16 cellular contexts compared by ENCODE assay signal in genomic region chr12:27319394-27319793, GRCh38. TPM values are rescaled to one million over a fixed set of nuclear protein-coding genes. Genes with fewer than 3 reads are reported as not detected.
A peak's percentile ranks its signal among the peaks of the same experiment; 100 is the strongest.
DNase-seq lines count a peak whose midpoint lies in the region; ATAC-seq and TF ChIP-seq lines count a peak whose summit lies in the region.
"Had no signal": no experiment of that assay in that cellular context is flagged by ENCODE, and none has a peak within 500 bp of the region (broad histone marks: within the 10 kb centered on the region; RNA-seq: fewer than 3 reads in every experiment).

No MANE protein-coding gene starts in this region.

- 0 out of 2 replicates have a peak, but pooled peaks cover 7% of the 10 kb centered on the region for H3K4me1 ChIP-seq in PC-9 (replicated peaks; ENCODE audit: insufficient read depth)
- H3K4me1 ChIP-seq in mesenchymal stem cell (ENCODE audit: control insufficient read depth, insufficient read depth, low read depth, low read length) = peaks cover 3% of the 10 kb centered on the region
- H3K4me1 ChIP-seq: BLaER1 treated with 17β-estradiol and CSF1 and Interleukin-3, amounts not matched to agents 10 nM and 100 nM had no signal

- no peak overlapping the region for H4K91ac ChIP-seq in mesenchymal stem cell (ENCODE audit: low read length)

- DNase-seq in BJ (ENCODE audit: low read depth) (peak; percentile 41), PC-9 (no peak), dermis blood vessel endothelial cell (peak; percentile 28), mesenchymal stem cell (peak; percentile 78), Right ventricle myocardium inferior (ENCODE audit: missing footprints) (no peak)
- DNase-seq in stimulated activated effector memory CD8-positive, alpha-beta T cell treated with anti-CD3 and anti-CD28 coated beads, Interleukin-12 subunit alpha, Interleukin-12 subunit beta, amount 100 ng/mL, for 72 hours (ENCODE audit: low spot score in 2 of 2) = no peak
- no peak for DNase-seq in naive thymus-derived CD8-positive, alpha-beta T cell
- DNase-seq: activated CD8-positive, alpha-beta memory T cell treated with anti-CD3 and anti-CD28 coated beads, Interleukin-2, amount 50 U/mL, for 4 hours; NCI-H187 treated with DMSO at 0.1 percent for 48 hours; NCI-H774; ovary had no signal

- H3K36me3 ChIP-seq in BJ (ENCODE audit: control insufficient read depth, insufficient read depth, low read length) (no peaks in the 10 kb centered on the region), PC-9 (ENCODE audit: low read depth) (peaks cover 22% of the 10 kb centered on the region), mesenchymal stem cell (ENCODE audit: control insufficient read depth in 1 of 2, insufficient read depth in 2 of 2, low read depth in 1 of 2, low read length in 2 of 2) (peaks cover 5 to 70% of the 10 kb centered on the region in 2 experiments)
- H3K36me3 ChIP-seq: ovary had no signal

- no peaks in the 10 kb centered on the region for H3K9me2 ChIP-seq in PC-9 (ENCODE audit: insufficient read depth)

- POLR2A ChIA-PET in BJ (lab: Charles Lee) = no interaction called here
- POLR2A ChIA-PET in PC-9 (lab: Charles Lee; ENCODE audit: unreplicated experiment) = no interaction called here
- POLR2A ChIA-PET in naive thymus-derived CD8-positive, alpha-beta T cell (lab: Charles Lee) = no interaction called here

- no peak overlapping the region for H3K4me3 Mint-ChIP-seq in stimulated activated effector memory CD8-positive, alpha-beta T cell treated with anti-CD3 and anti-CD28 coated beads, Interleukin-12 subunit alpha, Interleukin-12 subunit beta, amount 100 ng/mL, for 72 hours
- no peak overlapping the region for H3K4me3 Mint-ChIP-seq in naive thymus-derived CD8-positive, alpha-beta T cell
- H3K4me3 Mint-ChIP-seq: memory B cell had no signal

- peak overlapping the region; percentile 27; the same call in 1 of the 2 replicates for H3K27ac ChIP-seq in PC-9
- H3K27ac ChIP-seq in mesenchymal stem cell (ENCODE audit: low read length, poor library complexity, severe bottlenecking) = no peak overlapping the region
- H3K27ac ChIP-seq: BLaER1 treated with 17β-estradiol and CSF1 and Interleukin-3, amounts not matched to agents 10 nM and 100 nM; KMS-11; ovary; VCaP had no signal

- H3K9me3 ChIP-seq in PC-9 (ENCODE audit: insufficient read depth, low read depth) = no peaks in the 10 kb centered on the region
- H3K9me3 ChIP-seq in mesenchymal stem cell (ENCODE audit: control insufficient read depth, low read length) = no peaks in the 10 kb centered on the region
- H3K9me3 ChIP-seq: BLaER1 treated with 17β-estradiol and CSF1 and Interleukin-3, amounts not matched to agents 10 nM and 100 nM; ovary had no signal

- H3K79me2 ChIP-seq in PC-9 (ENCODE audit: low read depth) = no peaks in the 10 kb centered on the region

- no peaks in the 10 kb centered on the region for H3K27me3 ChIP-seq in BJ (ENCODE audit: control insufficient read depth, insufficient read depth, low read length)
- no peaks in the 10 kb centered on the region for H3K27me3 ChIP-seq in PC-9 (ENCODE audit: insufficient read depth, low read depth)
- H3K27me3 ChIP-seq in mesenchymal stem cell (ENCODE audit: control insufficient read depth in 1 of 2, insufficient read depth in 1 of 2, low read length in 2 of 2) = no peaks in the 10 kb centered on the region
- H3K27me3 ChIP-seq: BLaER1 treated with 17β-estradiol and CSF1 and Interleukin-3, amounts not matched to agents 10 nM and 100 nM; ovary had no signal

- no peak for ATAC-seq in stimulated activated effector memory CD8-positive, alpha-beta T cell treated with anti-CD3 and anti-CD28 coated beads, Interleukin-12 subunit alpha, Interleukin-12 subunit beta, amount 100 ng/mL, for 72 hours
- no peak for ATAC-seq in naive thymus-derived CD8-positive, alpha-beta T cell
- ATAC-seq in Right ventricle myocardium inferior = no peak
- ATAC-seq in GM18909 (IDR thresholded peaks at IDR 0.05; ENCODE audit: poor library complexity, unreplicated experiment) = no peak

- no peak overlapping the region for H3K23ac ChIP-seq in mesenchymal stem cell (ENCODE audit: low read length in 2 of 2)

- intact Hi-C loops in PC-9 (cut with micrococcal nuclease; ENCODE audit: unreplicated experiment) = no loop called here
- intact Hi-C loops in Right ventricle myocardium inferior (cut with DNase I) = no loop called here

- H2BK12ac ChIP-seq in mesenchymal stem cell (ENCODE audit: low read length in 2 of 2) = no peak overlapping the region

- H3K9ac ChIP-seq in mesenchymal stem cell (ENCODE audit: low read length) = no peak overlapping the region
- H3K9ac ChIP-seq: BLaER1 treated with 17β-estradiol and CSF1 and Interleukin-3, amounts not matched to agents 10 nM and 100 nM; KMS-11 had no signal

- H2AFZ ChIP-seq in PC-9 (no peak overlapping the region), mesenchymal stem cell (ENCODE audit: low read depth, low read length) (no peak overlapping the region)

- no peak overlapping the region for H3K18ac ChIP-seq in mesenchymal stem cell (ENCODE audit: low read depth in 1 of 2, low read length in 2 of 2)

- no peak overlapping the region for H3K4me3 ChIP-seq in BJ (ENCODE audit: low read depth, low read length)
- no peak overlapping the region for H3K4me3 ChIP-seq in PC-9
- H3K4me3 ChIP-seq in mesenchymal stem cell (ENCODE audit: insufficient read depth in 1 of 2, low read depth in 1 of 2, low read length in 2 of 2) = no peak overlapping the region
- H3K4me3 ChIP-seq: BLaER1 treated with 17β-estradiol and CSF1 and Interleukin-3, amounts not matched to agents 10 nM and 100 nM; ovary had no signal

- H2BK15ac ChIP-seq in mesenchymal stem cell (ENCODE audit: low read depth, poor library complexity, severe bottlenecking) = no peak overlapping the region

- no TSS peak for BruUV-seq in PC-9 (replicated peaks; lab: Mats Ljungman, UMichigan)

- peaks cover 12% of the 10 kb centered on the region for H3F3A ChIP-seq in PC-9 (ENCODE audit: insufficient read depth, low read depth)

- WGBS in mesenchymal stem cell = 100% methylated on average over 1 of the region's 1 CpG

- no peak overlapping the region for H2AK5ac ChIP-seq in mesenchymal stem cell (ENCODE audit: low read length, severe bottlenecking)

- H3K79me1 ChIP-seq in mesenchymal stem cell (replicated peaks; ENCODE audit: low read length, poor library complexity, severe bottlenecking) = no peaks in the 10 kb centered on the region

- peaks cover 48% of the 10 kb centered on the region for H3K36me3 Mint-ChIP-seq in stimulated activated effector memory CD8-positive, alpha-beta T cell treated with anti-CD3 and anti-CD28 coated beads, Interleukin-12 subunit alpha, Interleukin-12 subunit beta, amount 100 ng/mL, for 72 hours
- H3K36me3 Mint-ChIP-seq in naive thymus-derived CD8-positive, alpha-beta T cell = peaks cover 0 to 77% (median 12%) of the 10 kb centered on the region in 3 donors

- TF ChIP-seq CTCF in BJ (IDR thresholded peaks at IDR 0.05; ENCODE audit: insufficient read depth, low read depth, low read length) = no peak
- TF ChIP-seq CTCF in PC-9 (conservative IDR thresholded peaks at IDR 0.05) = no peak

- no peaks in the 10 kb centered on the region for H3K27me3 Mint-ChIP-seq in naive thymus-derived CD8-positive, alpha-beta T cell
- H3K27me3 Mint-ChIP-seq: memory B cell had no signal

- H3K9me3 Mint-ChIP-seq in stimulated activated effector memory CD8-positive, alpha-beta T cell treated with anti-CD3 and anti-CD28 coated beads, Interleukin-12 subunit alpha, Interleukin-12 subunit beta, amount 100 ng/mL, for 72 hours = no peaks in the 10 kb centered on the region
- H3K9me3 Mint-ChIP-seq in naive thymus-derived CD8-positive, alpha-beta T cell = no peaks in the 10 kb centered on the region
- H3K9me3 Mint-ChIP-seq: memory B cell had no signal

- CTCF ChIA-PET in BJ (lab: Yijun Ruan, JAX) (no interaction called here), PC-9 (lab: Charles Lee) (no interaction called here)

- no peaks in the 10 kb centered on the region for H3K4me1 Mint-ChIP-seq in stimulated activated effector memory CD8-positive, alpha-beta T cell treated with anti-CD3 and anti-CD28 coated beads, Interleukin-12 subunit alpha, Interleukin-12 subunit beta, amount 100 ng/mL, for 72 hours
- no peaks in the 10 kb centered on the region for H3K4me1 Mint-ChIP-seq in naive thymus-derived CD8-positive, alpha-beta T cell
- H3K4me1 Mint-ChIP-seq: memory B cell had no signal

- H4K20me1 ChIP-seq in PC-9 (ENCODE audit: insufficient read depth) = no peaks in the 10 kb centered on the region
- H4K20me1 ChIP-seq: BLaER1 treated with 17β-estradiol and CSF1 and Interleukin-3, amounts not matched to agents 10 nM and 100 nM had no signal

- no peak overlapping the region for H4K8ac ChIP-seq in mesenchymal stem cell (ENCODE audit: low read length)

- no peak overlapping the region for H3K14ac ChIP-seq in mesenchymal stem cell (ENCODE audit: low read length in 2 of 2)

- no peak overlapping the region for H3K27ac Mint-ChIP-seq in stimulated activated effector memory CD8-positive, alpha-beta T cell treated with anti-CD3 and anti-CD28 coated beads, Interleukin-12 subunit alpha, Interleukin-12 subunit beta, amount 100 ng/mL, for 72 hours
- no peak overlapping the region for H3K27ac Mint-ChIP-seq in naive thymus-derived CD8-positive, alpha-beta T cell
- H3K27ac Mint-ChIP-seq: memory B cell had no signal

- no peak overlapping the region for H2BK120ac ChIP-seq in mesenchymal stem cell (ENCODE audit: low read depth, low read length)

- H3K4me2 ChIP-seq in PC-9 (no peak overlapping the region), mesenchymal stem cell (ENCODE audit: low read length, poor library complexity, severe bottlenecking) (no peak overlapping the region)
- H3K4me2 ChIP-seq: BLaER1 treated with 17β-estradiol and CSF1 and Interleukin-3, amounts not matched to agents 10 nM and 100 nM; KMS-11 had no signal

- no peak overlapping the region for H3K4ac ChIP-seq in mesenchymal stem cell (ENCODE audit: low read depth in 1 of 2, low read length in 2 of 2)

- no peak overlapping the region for H2BK5ac ChIP-seq in mesenchymal stem cell (ENCODE audit: low read depth, low read length, poor library complexity, severe bottlenecking)

RNA-seq across cellular contexts. Expression of gene BMAL2, which starts 13.2 kb away (rescaled TPM):
- 3.6 and 8.4 TPM in 2 replicates for polyA plus RNA-seq in BJ (2011; rRNA removed)
- polyA minus RNA-seq in BJ (2011; rRNA and poly(A)+ RNA removed) = 3.4 and 5.6 TPM in 2 replicates
- total RNA-seq in PC-9 (2021) (56.7 and 87.9 TPM in 2 replicates), dermis blood vessel endothelial cell (43.6 and 55.0 TPM in 2 replicates), Right ventricle myocardium inferior (1.2 TPM)
- 4.1 TPM for polyA plus RNA-seq in mesenchymal stem cell (2013, experiment 1 of 2)
- 4.6 TPM for polyA plus RNA-seq in mesenchymal stem cell (2013, experiment 2 of 2)
- not detected for total RNA-seq in naive thymus-derived CD8-positive, alpha-beta T cell
- not detected for polyA plus RNA-seq in naive thymus-derived CD8-positive, alpha-beta T cell

Comparison
In these comparisons a context has a peak if more than half of its experiments do, and no peak if none do; other contexts are left out.
1. DNase-seq: peak in BJ (single experiment), dermis blood vessel endothelial cell (single experiment) and mesenchymal stem cell (single experiment); none in PC-9 (0 of 2), stimulated activated effector memory CD8-positive, alpha-beta T cell treated with anti-CD3 and anti-CD28 coated beads, Interleukin-12 subunit alpha, Interleukin-12 subunit beta, amount 100 ng/mL, for 72 hours (0 of 2), naive thymus-derived CD8-positive, alpha-beta T cell (0 of 10) and Right ventricle myocardium inferior (single experiment).
2. RNA of gene BMAL2, which starts 13.2 kb away (total RNA-seq): 56.7 to 87.9 TPM in PC-9 and 43.6 to 55.0 TPM in dermis blood vessel endothelial cell; 1.2 TPM in Right ventricle myocardium inferior (single experiment) and not detected in naive thymus-derived CD8-positive, alpha-beta T cell; every median in the first group is over 10 times any median in the second.